In genomic region chr1:108831225-108831624, GRCh38 we compare ENCODE assay signal across 13 cellular contexts. TPM values are rescaled to one million over a fixed set of nuclear protein-coding genes. Genes with fewer than 3 reads are reported as not detected.
A peak's percentile ranks its signal among the peaks of the same experiment; 100 is the strongest.
DNase-seq lines count a peak whose midpoint lies in the region; ATAC-seq, FAIRE-seq and TF ChIP-seq lines count a peak whose summit lies in the region.
"Had no signal": no experiment of that assay in that cellular context is flagged by ENCODE, and none has a peak within 500 bp of the region (broad histone marks: within the 10 kb centered on the region; RNA-seq: fewer than 3 reads in every experiment).

No MANE protein-coding gene starts in this region.

- 48% methylated on average over 2 of the region's 2 CpGs for WGBS in K562 (ENCODE audit: insufficient coverage, low coverage, missing lambda C conversion rate)
- WGBS in pancreas, 2 donors: 63 to 64% methylated on average over 2 of the region's 2 CpGs

- H3K27me3 ChIP-seq in K562 (ENCODE audit: control insufficient read depth in 2 of 2, insufficient read depth in 2 of 2, low read length in 2 of 2) (no peaks in the 10 kb centered on the region), right atrium auricular region (no peaks in the 10 kb centered on the region), stomach smooth muscle (ENCODE audit: control insufficient read depth in 1 of 2, insufficient read depth in 2 of 2, low read length in 2 of 2) (no peaks in the 10 kb centered on the region), pancreas (no peaks in the 10 kb centered on the region)
- H3K27me3 ChIP-seq: ovary had no signal

- no peak for TF ChIP-seq EP300 in K562 (IDR thresholded peaks at IDR 0.05; ENCODE audit: low read length)

- no peak for TF ChIP-seq RAD21 in K562 (CRISPR knock-in tag; conservative IDR thresholded peaks at IDR 0.05 in 1 of 2, IDR thresholded peaks at IDR 0.05 in 1 of 2)

- TF ChIP-seq CTCF in HEK293 (tag by site-specific recombination; IDR thresholded peaks at IDR 0.05): no peak
- TF ChIP-seq CTCF in K562 (IDR thresholded peaks at IDR 0.05 in 2 of 3, conservative IDR thresholded peaks at IDR 0.05 in 1 of 3; ENCODE audit: insufficient read depth in 2 of 3, low read depth in 1 of 3, low read length in 3 of 3): no peak
- no peak for TF ChIP-seq CTCF in right atrium auricular region (IDR thresholded peaks at IDR 0.05)
- TF ChIP-seq CTCF in pancreas (IDR thresholded peaks at IDR 0.05): no peak

- H3K79me2 ChIP-seq in K562 (ENCODE audit: control insufficient read depth, insufficient read depth, low read length): no peaks in the 10 kb centered on the region

- TF ChIP-seq POLR2A in K562 (conservative IDR thresholded peaks at IDR 0.05): no peak

- H3K4me1 ChIP-seq in HEK293 (ENCODE audit: control insufficient read depth, insufficient read depth, low read length) (no peaks in the 10 kb centered on the region), K562 (replicated peaks in 1 of 2; ENCODE audit: control insufficient read depth in 2 of 2, insufficient read depth in 2 of 2, low read length in 2 of 2) (peaks cover 3 to 9% of the 10 kb centered on the region in 2 experiments; a peak in 4 of 5 replicates), right atrium auricular region (peaks cover 0 to 41% of the 10 kb centered on the region in 2 donors), stomach smooth muscle (ENCODE audit: control insufficient read depth, insufficient read depth, low read length) (peaks cover 24% of the 10 kb centered on the region), pancreas (no peaks in the 10 kb centered on the region)

- no TSS peak for BruUV-seq in K562 (replicated peaks; lab: Mats Ljungman, UMichigan)

- H3K9me3 ChIP-seq in HEK293 (ENCODE audit: control insufficient read depth, insufficient read depth, low read depth, low read length) (no peaks in the 10 kb centered on the region), K562 (replicated peaks; ENCODE audit: control insufficient read depth, insufficient read depth, low read depth, low read length) (no peaks in the 10 kb centered on the region), right atrium auricular region (no peaks in the 10 kb centered on the region), stomach smooth muscle (ENCODE audit: control insufficient read depth in 2 of 2, low read length in 2 of 2) (no peaks in the 10 kb centered on the region), pancreas (no peaks in the 10 kb centered on the region)
- H3K9me3 ChIP-seq: ovary had no signal

- no peaks in the 10 kb centered on the region for H3K9me1 ChIP-seq in K562 (ENCODE audit: control insufficient read depth, insufficient read depth, low read length)

- no peak overlapping the region for H3K9ac ChIP-seq in K562 (ENCODE audit: insufficient read depth in 1 of 2, low read depth in 2 of 2, low read length in 2 of 2)
- peak overlapping the region; percentile 55 to 69 for H3K9ac ChIP-seq in stomach smooth muscle (ENCODE audit: low read length in 2 of 2)

- POLR2A ChIA-PET in HEK293 (lab: Yijun Ruan, JAX) (no interaction called here), K562 (lab: Yijun Ruan, JAX) (interaction anchor here (0.9 to 1.6 kb wide), 4 partner anchors 9 to 103 kb away, joined by 3 to 5 read pairs (median 4); no protein-coding TSS in a partner anchor)

- in situ Hi-C loops in K562 (cut with MboI): no loop called here

- intact Hi-C loops in K562 (cut with micrococcal nuclease): loop anchor here (5.0 kb wide), 1 partner anchor 46 kb away; the partner anchor contains the start of gene GPSM2
- intact Hi-C loops in pancreas (cut with DNase I): loop anchor here in 1 of 3 donors (10.0 kb wide), 1 partner anchor 74 kb away; no protein-coding TSS in a partner anchor

- ATAC-seq in K562 (no peak), pancreas (no peak), HG03442 (IDR thresholded peaks at IDR 0.05; ENCODE audit: unreplicated experiment) (no peak), HG02588 (IDR thresholded peaks at IDR 0.05; ENCODE audit: unreplicated experiment) (no peak)

- DNase-seq in K562 (ENCODE audit: extremely low read depth in 1 of 4, low spot score in 3 of 4) (no peak), right atrium auricular region (ENCODE audit: low spot score) (no peak), pancreas (no peak)
- no peak for DNase-seq in activated T-cell treated with anti-CD3 and anti-CD28 coated beads, Interleukin-2, amount 50 U/mL, for 48 hours
- DNase-seq: NCI-H1694, T-helper 2 cell had no signal

- no peak overlapping the region for H3K4me3 ChIP-seq in HEK293 (ENCODE audit: low read depth, low read length)
- H3K4me3 ChIP-seq in K562: no peak overlapping the region
- H3K4me3 ChIP-seq in right atrium auricular region: no peak overlapping the region
- H3K4me3 ChIP-seq in stomach smooth muscle (ENCODE audit: low read length in 2 of 2): peak overlapping the region; percentile 5 to 29
- H3K4me3 ChIP-seq in pancreas: no peak overlapping the region
- H3K4me3 ChIP-seq: ovary had no signal

- H3K27ac ChIP-seq in HEK293 (ENCODE audit: extremely low read depth, low read depth, low read length) (no peak overlapping the region), K562 (ENCODE audit: extremely low read depth, low read depth, low read length) (no peak overlapping the region), right atrium auricular region (peak overlapping the region; percentile 66 to 84), stomach smooth muscle (ENCODE audit: low read length) (peak overlapping the region; percentile 88), pancreas (peak overlapping the region in 1 of 4 donors; percentile 17)
- H3K27ac ChIP-seq: ovary had no signal

- H3K36me3 ChIP-seq in HEK293 (ENCODE audit: control insufficient read depth in 2 of 2, insufficient read depth in 1 of 2, low read length in 2 of 2) (no peaks in the 10 kb centered on the region), K562 (ENCODE audit: control insufficient read depth, insufficient read depth, low read length) (no peaks in the 10 kb centered on the region), right atrium auricular region (no peaks in the 10 kb centered on the region), stomach smooth muscle (ENCODE audit: control insufficient read depth in 2 of 2, insufficient read depth in 2 of 2, low read length in 2 of 2) (no peaks in the 10 kb centered on the region), pancreas (no peaks in the 10 kb centered on the region)
- H3K36me3 ChIP-seq: ovary had no signal

- FAIRE-seq in K562 (lab: Jason Lieb, UNC) (peak; percentile 19), pancreas (lab: Jason Lieb, UNC) (no peak)
- FAIRE-seq: G401.6 had no signal

- H2AFZ ChIP-seq in K562 (ENCODE audit: low read depth, low read length): no peak overlapping the region

- no peaks in the 10 kb centered on the region for H4K20me1 ChIP-seq in K562 (replicated peaks; ENCODE audit: control insufficient read depth, insufficient read depth, low read length)

- H3K4me2 ChIP-seq in K562 (ENCODE audit: insufficient read depth, low read length): no peak overlapping the region

- CTCF ChIA-PET in HEK293 (lab: Yijun Ruan, JAX): interaction anchor here (0.9 to 10.7 kb wide), 2 partner anchors 50 to 65 kb away, joined by 3 to 199 read pairs; no protein-coding TSS in a partner anchor
- CTCF ChIA-PET in K562 (lab: Yijun Ruan, JAX; ENCODE audit: low intra/inter-chr PET ratio): interaction anchor here (0.8 to 6.3 kb wide), 2 partner anchors 66 to 281 kb away, joined by 4 to 89 read pairs; a partner anchor contains a TSS

TF ChIP-seq in HEK293, 187 proteins besides CTCF, POLR2A, EP300 and RAD21 (continues in another document):
- TF ChIP-seq EGR2 (tag by site-specific recombination; IDR thresholded peaks at IDR 0.05; ENCODE audit: low read depth): no peak

RNA-seq across cellular contexts. Expression of gene AKNAD1, which starts 25.7 kb away (rescaled TPM):
- total RNA-seq in K562 (2011; cell fraction: chromatin; rRNA removed; ENCODE audit: low replicate concordance): not detected in 2 replicates
- not detected in 2 replicates for total RNA-seq in K562 (2011; cell fraction: nucleolus; rRNA removed)
- not detected in 2 replicates for total RNA-seq in K562 (2011; cell fraction: nucleoplasm; rRNA removed)
- total RNA-seq in K562 (2014; rRNA removed): not detected in 2 replicates
- total RNA-seq in K562 (2014; rRNA removed; fragmentation: Illumina TruSeq; extraction: Trizol): not detected in 2 replicates
- total RNA-seq in K562 (2015; rRNA removed; fragmentation: Illumina TruSeq; extraction: Trizol): not detected in 2 replicates
- total RNA-seq in K562 (2021): not detected in 2 replicates
- not detected in 2 replicates for polyA plus RNA-seq in K562 (2011; rRNA removed)
- not detected in 2 replicates for polyA plus RNA-seq in K562 (2011; cell fraction: cytosol; rRNA removed)
- not detected in 2 replicates for polyA plus RNA-seq in K562 (2011; cell fraction: nucleus; rRNA removed)
- not detected in 2 replicates for polyA plus RNA-seq in K562 (2012)
- polyA plus RNA-seq in K562 (2014; fragmentation: Illumina TruSeq; extraction: Trizol): 0.30 TPM in 1 of 2 replicates, not detected in the other
- under 1 TPM in 1 of 2 experiments, not detected in 1; 0.13 TPM for polyA plus RNA-seq in K562 (2014; fragmentation: Nextera tagmentation; extraction: Ambion mirVana)
- not detected in 2 replicates for polyA plus RNA-seq in K562 (2014; rRNA removed)
- not detected in 2 replicates for polyA minus RNA-seq in K562 (2011; rRNA and poly(A)+ RNA removed)
- not detected in 2 replicates for polyA minus RNA-seq in K562 (2011; cell fraction: cytosol; rRNA and poly(A)+ RNA removed)
- polyA minus RNA-seq in K562 (2011; cell fraction: nucleus; rRNA and poly(A)+ RNA removed): not detected in 2 replicates
- total RNA-seq in right atrium auricular region: not detected
- total RNA-seq in pancreas: not detected
- polyA plus RNA-seq in pancreas: under 1 TPM in 1 of 2 donors, not detected in 1; 0.23 TPM
- total RNA-seq: activated T-helper 17 cell treated with anti-CD3 and anti-CD28 coated beads, Interleukin-2, amount 50 U/mL, for 72 hours; ovary had no signal

RNA-seq across cellular contexts. Expression of gene GPSM2, which starts 45.6 kb away (rescaled TPM):
- 18.4 and 43.2 TPM in 2 replicates for total RNA-seq in K562 (2011; cell fraction: chromatin; rRNA removed; ENCODE audit: low replicate concordance)
- total RNA-seq in K562 (2011; cell fraction: nucleolus; rRNA removed): 7.0 and 7.4 TPM in 2 replicates
- total RNA-seq in K562 (2011; cell fraction: nucleoplasm; rRNA removed): 17.6 and 19.1 TPM in 2 replicates
- total RNA-seq in K562 (2014; rRNA removed) (27.0 and 29.2 TPM in 2 replicates), K562 (2014; rRNA removed; fragmentation: Illumina TruSeq; extraction: Trizol) (39.1 and 41.5 TPM in 2 replicates), K562 (2015; rRNA removed; fragmentation: Illumina TruSeq; extraction: Trizol) (40.9 and 50.8 TPM in 2 replicates), K562 (2021) (28.9 and 32.1 TPM in 2 replicates), right atrium auricular region (10 to 100 TPM in 1 of 2 donors, 1 to 10 TPM in 1; 7.9 to 17.2 TPM), pancreas (1 to 10 TPM in 3 of 6 donors, under 1 TPM in 3; 0.19 to 1.6 (median 0.74) TPM)
- polyA plus RNA-seq in K562 (2011; rRNA removed) (28.1 and 37.8 TPM in 2 replicates), K562 (2014; fragmentation: Illumina TruSeq; extraction: Trizol) (25.2 and 34.4 TPM in 2 replicates), K562 (2014; fragmentation: Nextera tagmentation; extraction: Ambion mirVana) (1 to 10 TPM; 7.8 to 8.4 TPM), K562 (2014; rRNA removed) (26.5 and 28.5 TPM in 2 replicates), pancreas (under 1 TPM; 0.42 to 0.92 TPM)
- 10.8 and 18.3 TPM in 2 replicates for polyA plus RNA-seq in K562 (2011; cell fraction: cytosol; rRNA removed)
- polyA plus RNA-seq in K562 (2011; cell fraction: nucleus; rRNA removed): 9.1 and 14.4 TPM in 2 replicates
- 21.8 and 25.7 TPM in 2 replicates for polyA plus RNA-seq in K562 (2012)
- 45.9 and 46.7 TPM in 2 replicates for polyA minus RNA-seq in K562 (2011; rRNA and poly(A)+ RNA removed)
- 19.4 and 22.1 TPM in 2 replicates for polyA minus RNA-seq in K562 (2011; cell fraction: cytosol; rRNA and poly(A)+ RNA removed)
- 7.5 and 17.2 TPM in 2 replicates for polyA minus RNA-seq in K562 (2011; cell fraction: nucleus; rRNA and poly(A)+ RNA removed)

Comparison
In these comparisons a context has a peak if more than half of its experiments do, and no peak if none do; other contexts are left out.
1. H3K27ac ChIP-seq: peak in right atrium auricular region (2 of 2) and stomach smooth muscle (single experiment); none in HEK293 (single experiment) and K562 (single experiment).
2. H3K4me3 ChIP-seq: peak in stomach smooth muscle (2 of 2); none in HEK293 (single experiment), K562 (single experiment), right atrium auricular region (0 of 2) and pancreas (0 of 4).
3. H3K9ac ChIP-seq: peak in stomach smooth muscle (2 of 2); none in K562 (0 of 2).
4. Of the 44 proteins assayed by ChIP-seq in both K562 and HEK293: peak only in K562: none; only in HEK293: SETDB1; in both: none; in neither: 43.